In genomic region chr1:158122823-158123390, GRCh38 we compare ENCODE assay signal across 31 cellular contexts. TPM values are rescaled to one million over a fixed set of nuclear protein-coding genes. Genes with fewer than 3 reads are reported as not detected.
"Had no signal": no experiment of that assay in that cellular context is flagged by ENCODE, and none has a peak within 500 bp of the region (broad histone marks: within the 10 kb centered on the region; RNA-seq: fewer than 3 reads in every experiment).

No MANE protein-coding gene starts in this region.

- H3K4me2 ChIP-seq: KMS-11, SK-N-SH had no signal

- H3K4me1 ChIP-seq: SJSA1 had no signal

- H3K9me3 ChIP-seq: ascending aorta, SJSA1, SK-N-SH had no signal

- H3K9ac ChIP-seq: KMS-11, SK-N-SH had no signal

- ATAC-seq: activated CD8-positive, alpha-beta T cell treated with anti-CD3 and anti-CD28 coated beads for 36 hours; activated T-cell treated with anti-CD3 and anti-CD28 coated beads, Interleukin-2, amount 50 U/mL, for 72 hours; activated T-helper 17 cell treated with anti-CD3 and anti-CD28 coated beads, Interleukin-2, amount 50 U/mL, for 72 hours; Panc1 had no signal

- DNase-seq: activated CD4-positive, alpha-beta T cell treated with anti-CD3 and anti-CD28 coated beads, Interleukin-2, amount 10 ng/mL, durations not matched to agents 24 days and 14 days; activated CD4-positive, alpha-beta T cell treated with anti-CD3 and anti-CD28 coated beads, Interleukin-2, amount 50 U/mL, for 4 hours; activated CD8-positive, alpha-beta T cell treated with anti-CD3 and anti-CD28 coated beads for 36 hours; activated effector memory CD4-positive, alpha-beta T cell treated with anti-CD3 and anti-CD28 coated beads, Interleukin-2, amount 50 U/mL, for 16 hours; activated naive CD4-positive, alpha-beta T cell treated with Interleukin-2 at 50 U/mL for 16 hours; activated naive CD8-positive, alpha-beta T cell treated with anti-CD3 and anti-CD28 coated beads, Interleukin-2, amount 10 ng/mL, durations not matched to agents 7 days and 5 days; activated T-cell treated with anti-CD3 and anti-CD28 coated beads, Interleukin-2, amount 50 U/mL, for 1 hour; activated T-cell treated with anti-CD3 and anti-CD28 coated beads, Interleukin-2, amount 50 U/mL, for 72 hours; amygdala; MM.1S; NCI-H1105; NCI-H1417 treated with DMSO at 0.1 percent for 48 hours; NCI-H187 treated with DMSO at 0.1 percent for 48 hours; NCI-H2081 treated with DMSO at 0.1 percent for 48 hours; NCI-H226; NCI-H446 treated with DMSO at 0.1 percent for 48 hours; NCI-H524; NCI-H69; RPMI8226; SHP77 treated with DMSO at 0.1 percent for 48 hours; SK-N-SH had no signal

- H3K9me3 Mint-ChIP-seq: activated CD4-positive, alpha-beta T cell treated with anti-CD3 and anti-CD28 coated beads, Interleukin-2, amount 10 ng/mL, durations not matched to agents 24 days and 14 days; activated CD8-positive, alpha-beta T cell treated with anti-CD3 and anti-CD28 coated beads for 36 hours; activated naive CD4-positive, alpha-beta T cell treated with anti-CD3 and anti-CD28 coated beads, Interleukin-2, amount 50 U/mL, for 24 hours; activated naive CD8-positive, alpha-beta T cell treated with anti-CD3 and anti-CD28 coated beads, Interleukin-2, amount 10 ng/mL, durations not matched to agents 7 days and 5 days; activated T-cell treated with anti-CD3 and anti-CD28 coated beads, Interleukin-2, amount 50 U/mL, for 72 hours; activated T-helper 17 cell treated with anti-CD3 and anti-CD28 coated beads, Interleukin-2, amount 50 U/mL, for 72 hours; T-helper 1 cell treated with Interleukin-12 subunit alpha and Interleukin-12 subunit beta and Interleukin-4 antibody, amounts not matched to agents 30 μg/mL and 1 μg/mL, for 36 hours; T-helper 2 cell treated with Interferon-gamma antibody and Interleukin-4, amounts not matched to agents 5 μg/mL and 100 μg/mL, for 36 hours had no signal

- H3K4me3 Mint-ChIP-seq: activated CD4-positive, alpha-beta T cell treated with anti-CD3 and anti-CD28 coated beads, Interleukin-2, amount 10 ng/mL, durations not matched to agents 24 days and 14 days; activated CD8-positive, alpha-beta T cell treated with anti-CD3 and anti-CD28 coated beads for 36 hours; activated naive CD4-positive, alpha-beta T cell treated with anti-CD3 and anti-CD28 coated beads, Interleukin-2, amount 50 U/mL, for 24 hours; activated naive CD8-positive, alpha-beta T cell treated with anti-CD3 and anti-CD28 coated beads, Interleukin-2, amount 10 ng/mL, durations not matched to agents 7 days and 5 days; activated T-cell treated with anti-CD3 and anti-CD28 coated beads, Interleukin-2, amount 50 U/mL, for 72 hours; activated T-helper 17 cell treated with anti-CD3 and anti-CD28 coated beads, Interleukin-2, amount 50 U/mL, for 72 hours; T-helper 1 cell treated with Interleukin-12 subunit alpha and Interleukin-12 subunit beta and Interleukin-4 antibody, amounts not matched to agents 30 μg/mL and 1 μg/mL, for 36 hours; T-helper 2 cell treated with Interferon-gamma antibody and Interleukin-4, amounts not matched to agents 5 μg/mL and 100 μg/mL, for 36 hours had no signal

- H3K36me3 ChIP-seq: ascending aorta, SJSA1 had no signal

- H3K27ac ChIP-seq: ascending aorta, KMS-11, SJSA1 had no signal

- H3K27ac Mint-ChIP-seq: activated CD4-positive, alpha-beta T cell treated with anti-CD3 and anti-CD28 coated beads, Interleukin-2, amount 10 ng/mL, durations not matched to agents 24 days and 14 days; activated CD8-positive, alpha-beta T cell treated with anti-CD3 and anti-CD28 coated beads for 36 hours; activated naive CD4-positive, alpha-beta T cell treated with anti-CD3 and anti-CD28 coated beads, Interleukin-2, amount 50 U/mL, for 24 hours; activated naive CD8-positive, alpha-beta T cell treated with anti-CD3 and anti-CD28 coated beads, Interleukin-2, amount 10 ng/mL, durations not matched to agents 7 days and 5 days; activated T-cell treated with anti-CD3 and anti-CD28 coated beads, Interleukin-2, amount 50 U/mL, for 72 hours; activated T-helper 17 cell treated with anti-CD3 and anti-CD28 coated beads, Interleukin-2, amount 50 U/mL, for 72 hours; T-helper 1 cell treated with Interleukin-12 subunit alpha and Interleukin-12 subunit beta and Interleukin-4 antibody, amounts not matched to agents 30 μg/mL and 1 μg/mL, for 36 hours; T-helper 2 cell treated with Interferon-gamma antibody and Interleukin-4, amounts not matched to agents 5 μg/mL and 100 μg/mL, for 36 hours had no signal

- H3K27me3 ChIP-seq: ascending aorta had no signal

- H3K36me3 Mint-ChIP-seq: activated naive CD4-positive, alpha-beta T cell treated with anti-CD3 and anti-CD28 coated beads, Interleukin-2, amount 50 U/mL, for 24 hours; activated naive CD8-positive, alpha-beta T cell treated with anti-CD3 and anti-CD28 coated beads, Interleukin-2, amount 10 ng/mL, durations not matched to agents 7 days and 5 days had no signal

- FAIRE-seq: TTC549 had no signal

- H3K4me3 ChIP-seq: ascending aorta, SJSA1 had no signal

RNA-seq across cellular contexts. Expression of gene CD1D, which starts 57.8 kb away (rescaled TPM):
- total RNA-seq: activated CD4-positive, alpha-beta T cell treated with anti-CD3 and anti-CD28 coated beads, Interleukin-2, amount 10 ng/mL, durations not matched to agents 24 days and 14 days; activated CD8-positive, alpha-beta memory T cell treated with anti-CD3 and anti-CD28 coated beads for 36 hours; activated CD8-positive, alpha-beta T cell treated with anti-CD3 and anti-CD28 coated beads for 36 hours; activated naive CD8-positive, alpha-beta T cell treated with anti-CD3 and anti-CD28 coated beads, Interleukin-2, amount 10 ng/mL, durations not matched to agents 7 days and 5 days; activated T-cell treated with anti-CD3 and anti-CD28 coated beads, Interleukin-2, amount 50 U/mL, for 72 hours; activated T-helper 17 cell treated with anti-CD3 and anti-CD28 coated beads, Interleukin-2, amount 50 U/mL, for 72 hours; ascending aorta; SJSA1 had no signal
- polyA plus RNA-seq: SK-N-SH had no signal
